8 cellular contexts compared by ENCODE assay signal in the genomic region with DNA sequence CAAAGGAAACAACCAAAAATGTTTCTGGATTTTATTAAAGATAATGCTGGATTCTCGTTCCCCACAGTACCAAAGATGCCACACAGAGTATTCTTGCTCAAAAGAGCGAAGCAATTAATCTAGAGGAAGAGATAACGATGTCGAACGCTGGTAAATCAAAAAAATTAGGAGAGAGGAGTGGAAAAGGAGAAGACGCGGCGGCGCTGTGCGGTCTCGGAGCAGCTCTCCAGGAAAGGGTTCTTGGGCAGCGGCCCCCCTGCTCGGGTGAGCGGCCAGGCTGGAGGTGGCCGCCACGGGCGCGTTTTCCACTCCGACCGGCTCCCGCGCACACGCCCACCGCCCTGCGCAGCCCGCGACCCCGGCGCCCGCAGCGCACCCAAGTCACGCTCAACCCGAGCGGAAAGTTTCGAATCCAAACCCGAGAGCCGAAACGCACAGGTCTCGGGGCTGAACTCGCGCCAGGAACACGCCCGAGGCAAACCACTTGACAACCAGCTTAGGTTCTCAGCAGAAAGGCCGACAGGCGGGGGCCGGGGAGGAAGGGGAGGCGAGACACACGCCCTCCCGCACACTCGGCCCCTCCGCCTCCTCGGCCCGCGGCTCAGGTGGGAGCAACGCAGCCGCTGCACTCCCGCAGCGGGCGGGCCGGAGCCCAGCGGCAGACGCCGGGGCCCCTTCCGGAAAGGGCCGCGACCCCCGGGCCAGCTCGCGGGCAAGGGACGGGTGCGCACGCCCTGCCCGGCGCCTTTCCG. TPM values are rescaled to one million over a fixed set of nuclear protein-coding genes. Genes with fewer than 3 reads are reported as not detected.
DNase-seq lines count a peak whose midpoint lies in the region; ATAC-seq and TF ChIP-seq lines count a peak whose summit lies in the region.

No MANE protein-coding gene starts in this region.

- ATAC-seq in GM18505 (IDR thresholded peaks at IDR 0.05; ENCODE audit: unreplicated experiment) (peak; percentile 44), HG03039 (IDR thresholded peaks at IDR 0.05; ENCODE audit: unreplicated experiment) (peak; percentile 31)
- peak; percentile 48 for ATAC-seq in activated CD8-positive, alpha-beta T cell treated with anti-CD3 and anti-CD28 coated beads, Interleukin-2, amount 10 ng/mL, durations not matched to agents 7 days and 5 days

- no peak overlapping the region for H3K23ac ChIP-seq in mesendoderm (ENCODE audit: low read length)

- H3K27ac ChIP-seq in A673 (ENCODE audit: low read depth, low read length, poor library complexity, severe bottlenecking) (peak overlapping the region; percentile 81), mesendoderm (ENCODE audit: low read depth, low read length) (peak overlapping the region; percentile 63)

- H3K9ac ChIP-seq in endocrine pancreas (ENCODE audit: control insufficient read depth, insufficient read depth, low read length): peak overlapping the region; percentile 47
- peak overlapping the region; percentile 83 for H3K9ac ChIP-seq in mesendoderm (ENCODE audit: low read length)

- H3K4me1 ChIP-seq in A673 (ENCODE audit: insufficient read depth, low read length, poor library complexity, severe bottlenecking) (no peaks in the 10 kb centered on the region), endocrine pancreas (ENCODE audit: control insufficient read depth, insufficient read depth, low read length) (peaks cover 4% of the 10 kb centered on the region), mesendoderm (ENCODE audit: control insufficient read depth, low read depth, low read length) (no peaks in the 10 kb centered on the region)

- peaks cover 4% of the 10 kb centered on the region for H3K27me3 Mint-ChIP-seq in activated CD8-positive, alpha-beta T cell treated with anti-CD3 and anti-CD28 coated beads, Interleukin-2, amount 10 ng/mL, durations not matched to agents 7 days and 5 days (ENCODE audit: low read depth)

- H3K4me2 ChIP-seq in mesendoderm (ENCODE audit: low read length): peak overlapping the region; percentile 59

- DNase-seq in A673 (ENCODE audit: low spot score) (peak; percentile 74), NCI-H345 treated with DMSO at 0.1 percent for 48 hours (lab: John Stamatoyannopoulos, UW; ENCODE audit: unreplicated experiment) (peak; percentile 47), mesendoderm (peak; percentile 82)
- DNase-seq in activated CD8-positive, alpha-beta T cell treated with anti-CD3 and anti-CD28 coated beads, Interleukin-2, amount 10 ng/mL, durations not matched to agents 7 days and 5 days: peak; percentile 66
- DNase-seq in stimulated activated CD8-positive, alpha-beta memory T cell treated with anti-CD3 and anti-CD28 coated beads, Interleukin-15, amount 100 ng/mL, for 4 hours (ENCODE audit: low read depth in 2 of 2): peak; percentile 19 to 25

- H3K4me3 ChIP-seq in A673 (ENCODE audit: low read depth, low read length, poor library complexity, severe bottlenecking) (peak overlapping the region; percentile 97), endocrine pancreas (ENCODE audit: control insufficient read depth, insufficient read depth, low read length) (peak overlapping the region; percentile 72), mesendoderm (ENCODE audit: low read length) (peak overlapping the region; percentile 78)

- H3K36me3 Mint-ChIP-seq in activated CD8-positive, alpha-beta T cell treated with anti-CD3 and anti-CD28 coated beads, Interleukin-2, amount 10 ng/mL, durations not matched to agents 7 days and 5 days (ENCODE audit: low read depth): peaks cover 9% of the 10 kb centered on the region

- no peak overlapping the region for H4K8ac ChIP-seq in mesendoderm (ENCODE audit: low read depth, low read length)

- no peak overlapping the region for H2AK5ac ChIP-seq in mesendoderm (ENCODE audit: low read length)

- TF ChIP-seq CTCF in A673 (conservative IDR thresholded peaks at IDR 0.05; ENCODE audit: low read depth, low read length): no peak

- intact Hi-C loops in A673 (cut with micrococcal nuclease; ENCODE audit: unreplicated experiment): no loop called here

- no peaks in the 10 kb centered on the region for H3K9me3 Mint-ChIP-seq in activated CD8-positive, alpha-beta T cell treated with anti-CD3 and anti-CD28 coated beads, Interleukin-2, amount 10 ng/mL, durations not matched to agents 7 days and 5 days (ENCODE audit: insufficient read depth)

- peak overlapping the region; percentile 91 for H3K56ac ChIP-seq in mesendoderm (ENCODE audit: low read length)

- WGBS in mesendoderm (ENCODE audit: extremely low coverage, insufficient coverage, low lambda C conversion rate): no CpG with 5 or more reads among the region's 75 CpGs

- no peak for TF ChIP-seq POLR2A in GM18505 (IDR thresholded peaks at IDR 0.05; ENCODE audit: borderline replicate concordance, extremely low read depth, insufficient read depth, insufficient read length)

- no peak overlapping the region for H2BK5ac ChIP-seq in mesendoderm (ENCODE audit: low read length)

- H3K79me2 ChIP-seq in mesendoderm (ENCODE audit: control insufficient read depth, insufficient read depth, low read length): peaks cover 11% of the 10 kb centered on the region

- no TSS peak for BruUV-seq in A673 (replicated peaks; lab: Mats Ljungman, UMichigan)

- POLR2A ChIA-PET in A673 (lab: Charles Lee; ENCODE audit: low non-redundant PET): no interaction called here
- POLR2A ChIA-PET in activated CD8-positive, alpha-beta T cell treated with anti-CD3 and anti-CD28 coated beads, Interleukin-2, amount 10 ng/mL, durations not matched to agents 7 days and 5 days (lab: Charles Lee): interaction anchor here (0.9 to 1.3 kb wide), 4 partner anchors 35 to 374 kb away, joined by 3 to 6 read pairs (median 4); no protein-coding TSS in a partner anchor

- H3K4me3 Mint-ChIP-seq in activated CD8-positive, alpha-beta T cell treated with anti-CD3 and anti-CD28 coated beads, Interleukin-2, amount 10 ng/mL, durations not matched to agents 7 days and 5 days: peak overlapping the region; percentile 83

- no peak overlapping the region for H2BK120ac ChIP-seq in mesendoderm (ENCODE audit: low read depth, low read length)

- no peak overlapping the region for H4K5ac ChIP-seq in mesendoderm (ENCODE audit: low read length)

- H3K9me3 ChIP-seq in A673 (ENCODE audit: low read depth, low read length, poor library complexity, severe bottlenecking): no peaks in the 10 kb centered on the region
- no peaks in the 10 kb centered on the region for H3K9me3 ChIP-seq in endocrine pancreas (ENCODE audit: control insufficient read depth, low read length)

- no peaks in the 10 kb centered on the region for H3K27me3 ChIP-seq in A673 (replicated peaks; ENCODE audit: insufficient read depth, low read depth, low read length, poor library complexity)
- no peaks in the 10 kb centered on the region for H3K27me3 ChIP-seq in endocrine pancreas (ENCODE audit: control insufficient read depth, insufficient read depth, low read length)
- no peaks in the 10 kb centered on the region for H3K27me3 ChIP-seq in mesendoderm (ENCODE audit: insufficient read depth, low read length, poor library complexity)

- H3K18ac ChIP-seq in mesendoderm (ENCODE audit: low read length): peak overlapping the region; percentile 99

- H3K4me1 Mint-ChIP-seq in activated CD8-positive, alpha-beta T cell treated with anti-CD3 and anti-CD28 coated beads, Interleukin-2, amount 10 ng/mL, durations not matched to agents 7 days and 5 days (ENCODE audit: low read depth): peaks cover 14% of the 10 kb centered on the region

- H3K36me3 ChIP-seq in A673 (ENCODE audit: insufficient read depth, low read length, poor library complexity, severe bottlenecking): peaks cover 2% of the 10 kb centered on the region
- H3K36me3 ChIP-seq in endocrine pancreas (ENCODE audit: control insufficient read depth, insufficient read depth, low read length): no peaks in the 10 kb centered on the region
- no peaks in the 10 kb centered on the region for H3K36me3 ChIP-seq in mesendoderm (ENCODE audit: control insufficient read depth, insufficient read depth, low read length)

- no peak overlapping the region for H3K4ac ChIP-seq in mesendoderm (ENCODE audit: low read depth, low read length)

- CTCF ChIA-PET in A673 (lab: Charles Lee): no interaction called here
- CTCF ChIA-PET in activated CD8-positive, alpha-beta T cell treated with anti-CD3 and anti-CD28 coated beads, Interleukin-2, amount 10 ng/mL, durations not matched to agents 7 days and 5 days (lab: Charles Lee): interaction anchor here (1.1 to 1.5 kb wide), 6 partner anchors 14 to 244 kb away, joined by 3 to 4 read pairs (median 3); no protein-coding TSS in a partner anchor

- peak overlapping the region; percentile 69 for H3K27ac Mint-ChIP-seq in activated CD8-positive, alpha-beta T cell treated with anti-CD3 and anti-CD28 coated beads, Interleukin-2, amount 10 ng/mL, durations not matched to agents 7 days and 5 days

- H2BK15ac ChIP-seq in mesendoderm (replicated peaks; ENCODE audit: low read depth): no peak overlapping the region

- no peaks in the 10 kb centered on the region for H3K79me1 ChIP-seq in mesendoderm (ENCODE audit: low read length)

RNA-seq across cellular contexts. Expression of a gene that starts 0.9 kb away (rescaled TPM):
- total RNA-seq in A673 (2021): 57.8 and 59.8 TPM in 2 replicates
- total RNA-seq in activated CD8-positive, alpha-beta T cell treated with anti-CD3 and anti-CD28 coated beads, Interleukin-2, amount 10 ng/mL, durations not matched to agents 7 days and 5 days: 10 to 100 TPM; 34.5 to 35.9 TPM
- 29.8 TPM for polyA plus RNA-seq in mesendoderm (2013, experiment 1 of 2)
- 30.6 TPM for polyA plus RNA-seq in mesendoderm (2013, experiment 2 of 2)

Comparison
In these comparisons a context has a peak if more than half of its experiments do, and no peak if none do; other contexts are left out.
1. Peak in every context shown above with its lines: DNase-seq, ATAC-seq, H3K4me3 ChIP-seq and H3K27ac ChIP-seq.
2. DNase-seq: peak in every context shown above with its lines; median percentile 82 in mesendoderm; 74 in A673; 66 in activated CD8-positive, alpha-beta T cell treated with anti-CD3 and anti-CD28 coated beads, Interleukin-2, amount 10 ng/mL, durations not matched to agents 7 days and 5 days; 47 in NCI-H345 treated with DMSO at 0.1 percent for 48 hours; 22 in stimulated activated CD8-positive, alpha-beta memory T cell treated with anti-CD3 and anti-CD28 coated beads, Interleukin-15, amount 100 ng/mL, for 4 hours.